Comparison of ENCODE assay signal across 9 cellular contexts in genomic region chr2:101188683-101189405, GRCh38. TPM values are rescaled to one million over a fixed set of nuclear protein-coding genes. Genes with fewer than 3 reads are reported as not detected.
DNase-seq lines count a peak whose midpoint lies in the region; ATAC-seq and TF ChIP-seq lines count a peak whose summit lies in the region.
"Had no signal": no experiment of that assay in that cellular context is flagged by ENCODE, and none has a peak within 500 bp of the region (broad histone marks: within the 10 kb centered on the region; RNA-seq: fewer than 3 reads in every experiment).

No MANE protein-coding gene starts in this region.

- CTCF ChIA-PET in BJ (lab: Yijun Ruan, JAX) = interaction anchor here (0.8 to 5.3 kb wide), 27 partner anchors 8 to 589 kb away, joined by 3 to 47 read pairs (median 4); no protein-coding TSS in a partner anchor

- DNase-seq in BJ (ENCODE audit: low read depth) = no peak
- DNase-seq in HK-2 (ENCODE audit: unreplicated experiment) = peak; percentile 21
- DNase-seq in astrocyte of the hippocampus (ENCODE audit: low read depth, low spot score) = peak; percentile 58
- no peak for DNase-seq in left lobe of liver (ENCODE audit: low spot score)
- no peak for DNase-seq in stimulated activated CD4-positive, alpha-beta T cell treated with anti-CD3 and anti-CD28 coated beads, Interleukin-4, amount 100 ng/mL, for 24 hours
- no peak for DNase-seq in NCI-H2107 treated with DMSO at 0.1 percent for 48 hours (lab: John Stamatoyannopoulos, UW; ENCODE audit: unreplicated experiment)
- DNase-seq: activated T-cell treated with anti-CD3 and anti-CD28 coated beads, Interleukin-2, amount 50 U/mL, for 72 hours had no signal

- peak; percentile 78 for TF ChIP-seq CTCF in BJ (IDR thresholded peaks at IDR 0.05; ENCODE audit: insufficient read depth, low read depth, low read length)

- ATAC-seq in left lobe of liver (peak; percentile 85), HG03521 (IDR thresholded peaks at IDR 0.05; ENCODE audit: unreplicated experiment) (no peak), HG03095 (IDR thresholded peaks at IDR 0.05; ENCODE audit: unreplicated experiment) (no peak)
- ATAC-seq: activated T-cell treated with anti-CD3 and anti-CD28 coated beads, Interleukin-2, amount 50 U/mL, for 72 hours had no signal

- H3K27me3 ChIP-seq in BJ (ENCODE audit: control insufficient read depth, insufficient read depth, low read length) = peaks cover 3% of the 10 kb centered on the region

- POLR2A ChIA-PET in BJ (lab: Charles Lee) = no interaction called here

- H3K4me3 ChIP-seq in BJ (ENCODE audit: low read depth, low read length) = no peak overlapping the region

- H3K36me3 ChIP-seq in BJ (ENCODE audit: control insufficient read depth, insufficient read depth, low read length) = no peaks in the 10 kb centered on the region

RNA-seq across cellular contexts. Expression of gene TBC1D8, which starts 37.7 kb away (rescaled TPM):
- 5.9 and 8.8 TPM in 2 replicates for polyA plus RNA-seq in BJ (2011; rRNA removed)
- polyA minus RNA-seq in BJ (2011; rRNA and poly(A)+ RNA removed) = 7.0 and 8.6 TPM in 2 replicates
- 23.7 TPM for total RNA-seq in left lobe of liver

Comparison
In these comparisons a context has a peak if more than half of its experiments do, and no peak if none do; other contexts are left out.
1. DNase-seq: peak in HK-2 (single experiment) and astrocyte of the hippocampus (single experiment); none in BJ (single experiment), left lobe of liver (single experiment), stimulated activated CD4-positive, alpha-beta T cell treated with anti-CD3 and anti-CD28 coated beads, Interleukin-4, amount 100 ng/mL, for 24 hours (single experiment) and NCI-H2107 treated with DMSO at 0.1 percent for 48 hours (single experiment).